Comparison of ENCODE assay signal across 13 cellular contexts in the genomic region with DNA sequence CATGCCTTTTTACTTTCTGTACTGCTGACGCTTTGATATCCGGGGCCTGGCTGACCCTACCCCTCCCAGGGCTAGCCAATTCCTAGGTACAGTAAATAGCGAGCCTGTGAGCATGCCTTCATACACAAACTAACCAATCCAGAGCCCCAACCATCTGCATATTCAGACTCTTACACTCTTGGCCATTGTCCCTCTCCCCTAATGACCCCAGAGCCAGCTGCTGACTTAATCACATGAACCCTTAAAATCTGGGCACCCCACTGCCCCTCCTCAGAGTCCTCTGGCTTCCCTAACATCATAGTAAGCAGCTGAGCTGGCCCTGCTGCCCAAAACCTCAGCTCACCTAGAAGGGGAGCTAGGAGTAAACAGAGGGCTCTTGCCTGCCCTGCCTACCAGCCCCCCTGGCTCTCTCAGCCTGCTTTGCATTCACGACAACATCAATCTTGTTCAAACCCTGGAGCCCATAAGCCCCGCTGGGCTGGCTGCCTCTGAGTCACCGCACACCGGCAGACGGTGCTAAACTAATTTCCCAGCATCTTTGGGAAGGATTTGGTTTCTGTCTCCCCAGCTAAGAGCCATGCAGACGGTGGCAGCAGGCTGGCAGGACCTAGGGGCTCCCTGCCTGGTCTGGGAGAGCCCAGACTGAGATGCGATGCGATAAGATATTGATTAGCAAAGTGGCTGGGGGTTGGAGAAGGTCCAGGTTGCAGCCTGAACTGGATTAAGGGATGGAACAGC.
DNase-seq lines count a peak whose midpoint lies in the region; ATAC-seq and TF ChIP-seq lines count a peak whose summit lies in the region.
"Had no signal": no experiment of that assay in that cellular context is flagged by ENCODE, and none has a peak within 500 bp of the region (broad histone marks: within the 10 kb centered on the region; RNA-seq: fewer than 3 reads in every experiment).

No MANE protein-coding gene starts in this region.

- H3K36me3 ChIP-seq in HUES64 (ENCODE audit: insufficient read depth, low read length): no peaks in the 10 kb centered on the region
- H3K36me3 ChIP-seq in SK-N-SH (replicated peaks in 1 of 2; ENCODE audit: control insufficient read depth in 1 of 2, insufficient read depth in 2 of 2, low read length in 1 of 2): no peaks in the 10 kb centered on the region
- no peaks in the 10 kb centered on the region for H3K36me3 ChIP-seq in CD8-positive, alpha-beta memory T cell (ENCODE audit: insufficient read depth, low read length)
- no peaks in the 10 kb centered on the region for H3K36me3 ChIP-seq in heart left ventricle
- H3K36me3 ChIP-seq: SJCRH30 had no signal

- CTCF ChIA-PET in SK-N-SH (lab: Yijun Ruan, JAX): interaction anchor here (0.6 to 2.1 kb wide), 2 partner anchors 12 to 1890 kb away, joined by 3 to 6 read pairs; no protein-coding TSS in a partner anchor
- CTCF ChIA-PET in CD8-positive, alpha-beta memory T cell (lab: Charles Lee): no interaction called here

- WGBS in HUES64: 12% methylated on average over 11 of the region's 11 CpGs
- 9% methylated on average over 11 of the region's 11 CpGs for WGBS in SK-N-SH (ENCODE audit: low lambda C conversion rate)
- WGBS in heart left ventricle, 4 donors: 7 to 10% (median 9%) methylated on average over 9 to 11 of the region's 11 CpGs

- H3K27ac ChIP-seq in HUES64 (ENCODE audit: low read depth, low read length) (peak overlapping the region; percentile 80), SK-N-SH (ENCODE audit: low read depth in 2 of 2, low read length in 1 of 2) (peak overlapping the region in 1 of 2 experiments; percentile 96; a peak in 2 of 4 replicates), heart left ventricle (no peak overlapping the region)
- no peak overlapping the region for H3K27ac ChIP-seq in CD8-positive, alpha-beta memory T cell (ENCODE audit: low read depth, low read length)
- H3K27ac ChIP-seq: C4-2B, coronary artery, SJCRH30 had no signal

- peak; percentile 17 for DNase-seq in DMS79 (lab: John Stamatoyannopoulos, UW)
- peak; percentile 73 for DNase-seq in SK-N-SH
- DNase-seq in nephron progenitor cell: peak; percentile 52
- no peak for DNase-seq in CD8-positive, alpha-beta memory T cell
- DNase-seq in heart left ventricle: no peak
- no peak for DNase-seq in amniotic stem cell (lab: John Stamatoyannopoulos, UW)
- DNase-seq: activated CD8-positive, alpha-beta memory T cell treated with anti-CD3 and anti-CD28 coated beads, Interleukin-2, amount 50 U/mL, for 4 hours; immature natural killer cell had no signal

- intact Hi-C loops in heart left ventricle (cut with DNase I): no loop called here

- H3K9ac ChIP-seq in HUES64 (ENCODE audit: low read depth, low read length): peak overlapping the region; percentile 27; the same call in 1 of the 2 replicates
- no peak overlapping the region for H3K9ac ChIP-seq in SK-N-SH

- no peak for TF ChIP-seq CTCF in SK-N-SH (IDR thresholded peaks at IDR 0.05)
- TF ChIP-seq CTCF in nephron progenitor cell (IDR thresholded peaks at IDR 0.05): no peak
- TF ChIP-seq CTCF in heart left ventricle (IDR thresholded peaks at IDR 0.05): no peak

- H3K27me3 ChIP-seq in HUES64 (ENCODE audit: insufficient read depth, low read length) (no peaks in the 10 kb centered on the region), SK-N-SH (ENCODE audit: insufficient read depth) (no peaks in the 10 kb centered on the region), heart left ventricle (peaks cover 0 to 23% (median 12%) of the 10 kb centered on the region in 9 donors)
- H3K27me3 ChIP-seq in CD8-positive, alpha-beta memory T cell (ENCODE audit: insufficient read depth, low read length, poor library complexity, severe bottlenecking): no peaks in the 10 kb centered on the region
- H3K27me3 ChIP-seq: SJCRH30 had no signal

- H3F3A ChIP-seq in SK-N-SH (replicated peaks; ENCODE audit: insufficient read depth): no peaks in the 10 kb centered on the region

- H3K4me1 ChIP-seq in HUES64 (ENCODE audit: insufficient read depth, low read length): peaks cover 31% of the 10 kb centered on the region
- peaks cover 0 to 18% of the 10 kb centered on the region in 2 experiments; a peak in 1 of 4 replicates for H3K4me1 ChIP-seq in SK-N-SH (ENCODE audit: control insufficient read depth in 1 of 2, insufficient read depth in 2 of 2, low read depth in 1 of 2, low read length in 1 of 2)
- no peaks in the 10 kb centered on the region for H3K4me1 ChIP-seq in CD8-positive, alpha-beta memory T cell (ENCODE audit: insufficient read depth, low read length)
- no peaks in the 10 kb centered on the region for H3K4me1 ChIP-seq in heart left ventricle
- H3K4me1 ChIP-seq: SJCRH30 had no signal

- peak overlapping the region; percentile 45 for H3K27ac Mint-ChIP-seq in nephron progenitor cell
- H3K27ac Mint-ChIP-seq in CD8-positive, alpha-beta memory T cell: no peak overlapping the region
- H3K27ac Mint-ChIP-seq: immature natural killer cell had no signal

- TF ChIP-seq EP300 in SK-N-SH (IDR thresholded peaks at IDR 0.05; ENCODE audit: borderline replicate concordance in 1 of 2, low read depth in 1 of 2, low read length in 1 of 2): peak in 1 of 2 experiments; percentile 83; a peak in 2 of 4 replicates

- no peak overlapping the region for H3K4me2 ChIP-seq in SK-N-SH

- H3K36me3 Mint-ChIP-seq in nephron progenitor cell (ENCODE audit: low read depth): no peaks in the 10 kb centered on the region
- no peaks in the 10 kb centered on the region for H3K36me3 Mint-ChIP-seq in CD8-positive, alpha-beta memory T cell
- H3K36me3 Mint-ChIP-seq: immature natural killer cell had no signal

- H2AFZ ChIP-seq in SK-N-SH (ENCODE audit: low read depth): no peak overlapping the region

- H3K4me3 ChIP-seq in HUES64 (ENCODE audit: low read length): no peak overlapping the region
- no peak overlapping the region; a peak in 1 of 4 replicates for H3K4me3 ChIP-seq in SK-N-SH (ENCODE audit: low read depth in 2 of 2, low read length in 1 of 2)
- no peak overlapping the region for H3K4me3 ChIP-seq in CD8-positive, alpha-beta memory T cell (ENCODE audit: low read length)
- no peak overlapping the region for H3K4me3 ChIP-seq in heart left ventricle
- H3K4me3 ChIP-seq: coronary artery, SJCRH30 had no signal

- no peak for TF ChIP-seq POLR2A in heart left ventricle (IDR thresholded peaks at IDR 0.05)

- peaks cover 6% of the 10 kb centered on the region for H3K27me3 Mint-ChIP-seq in nephron progenitor cell (ENCODE audit: low read depth, poor library complexity)
- peaks cover 14 to 20% of the 10 kb centered on the region in 2 donors for H3K27me3 Mint-ChIP-seq in CD8-positive, alpha-beta memory T cell

- POLR2A ChIA-PET in SK-N-SH (lab: Yijun Ruan, JAX): no interaction called here
- POLR2A ChIA-PET in CD8-positive, alpha-beta memory T cell (lab: Charles Lee): no interaction called here

- peaks cover 3% of the 10 kb centered on the region for H3K9me3 Mint-ChIP-seq in nephron progenitor cell
- H3K9me3 Mint-ChIP-seq in CD8-positive, alpha-beta memory T cell: peaks cover 0 to 2% (median 0%) of the 10 kb centered on the region in 5 donors
- H3K9me3 Mint-ChIP-seq: immature natural killer cell had no signal

- TF ChIP-seq RAD21 in SK-N-SH (IDR thresholded peaks at IDR 0.05; ENCODE audit: low read length): no peak; the same call in 1 of the 2 replicates

- no peaks in the 10 kb centered on the region for H3K9me3 ChIP-seq in HUES64 (ENCODE audit: insufficient read depth, low read depth, low read length)
- H3K9me3 ChIP-seq in SK-N-SH: no peaks in the 10 kb centered on the region
- no peaks in the 10 kb centered on the region for H3K9me3 ChIP-seq in CD8-positive, alpha-beta memory T cell (ENCODE audit: low read length)
- H3K9me3 ChIP-seq in heart left ventricle: no peaks in the 10 kb centered on the region
- H3K9me3 ChIP-seq: SJCRH30 had no signal

- no peak overlapping the region for H3K4me3 Mint-ChIP-seq in nephron progenitor cell
- H3K4me3 Mint-ChIP-seq in CD8-positive, alpha-beta memory T cell: no peak overlapping the region
- H3K4me3 Mint-ChIP-seq: immature natural killer cell had no signal

- H3K9me2 ChIP-seq in SK-N-SH: no peaks in the 10 kb centered on the region

- ATAC-seq in GM21717 (IDR thresholded peaks at IDR 0.05; ENCODE audit: unreplicated experiment) (no peak), heart left ventricle (no peak)

- no peaks in the 10 kb centered on the region for H3K79me2 ChIP-seq in SK-N-SH (ENCODE audit: insufficient read depth)

- no peaks in the 10 kb centered on the region for H4K20me1 ChIP-seq in SK-N-SH (ENCODE audit: insufficient read depth)

- peaks cover 20% of the 10 kb centered on the region for H3K4me1 Mint-ChIP-seq in nephron progenitor cell
- no peaks in the 10 kb centered on the region for H3K4me1 Mint-ChIP-seq in CD8-positive, alpha-beta memory T cell
- H3K4me1 Mint-ChIP-seq: immature natural killer cell had no signal

TF ChIP-seq in SK-N-SH, 30 proteins besides CTCF, POLR2A, EP300 and RAD21:
- TF ChIP-seq CHD2 (IDR thresholded peaks at IDR 0.05; ENCODE audit: low read length, partially characterized antibody): peak; percentile 55
- TF ChIP-seq IRF3 (IDR thresholded peaks at IDR 0.05; ENCODE audit: low read depth, low read length): no peak
- TF ChIP-seq RCOR1 (IDR thresholded peaks at IDR 0.05; ENCODE audit: low read length): peak; percentile 66; the same call in 1 of the 2 replicates
- no peak for TF ChIP-seq TAF1 (IDR thresholded peaks at IDR 0.05; ENCODE audit: borderline replicate concordance, low read depth, low read length)
- TF ChIP-seq FOSL2 (IDR thresholded peaks at IDR 0.05; ENCODE audit: borderline replicate concordance, low read depth): no peak
- TF ChIP-seq GATA2 (CRISPR knock-in tag; IDR thresholded peaks at IDR 0.05): peak; percentile 99

Comparison
In these comparisons a context has a peak if more than half of its experiments do, and no peak if none do; other contexts are left out.
1. DNase-seq: peak in DMS79 (single experiment), SK-N-SH (single experiment) and nephron progenitor cell (single experiment); none in CD8-positive, alpha-beta memory T cell (0 of 5), heart left ventricle (0 of 5) and amniotic stem cell (single experiment).